In genomic region chr16:58339452-58339938, GRCh38 we compare ENCODE assay signal across 8 cellular contexts. TPM values are rescaled to one million over a fixed set of nuclear protein-coding genes. Genes with fewer than 3 reads are reported as not detected.
DNase-seq lines count a peak whose midpoint lies in the region; ATAC-seq and TF ChIP-seq lines count a peak whose summit lies in the region.
"Had no signal": no experiment of that assay in that cellular context is flagged by ENCODE, and none has a peak within 500 bp of the region (broad histone marks: within the 10 kb centered on the region; RNA-seq: fewer than 3 reads in every experiment).

No MANE protein-coding gene starts in this region.

- peaks cover 4% of the 10 kb centered on the region for H3K27me3 Mint-ChIP-seq in nephron (ENCODE audit: low read depth)

- TF ChIP-seq CTCF in dorsolateral prefrontal cortex (IDR thresholded peaks at IDR 0.05 in 54 of 56, conservative IDR thresholded peaks at IDR 0.05 in 2 of 56; ENCODE audit: low read depth in 1 of 56, partially characterized antibody in 56 of 56) = peak in 35 of 56 donors; percentile 10 to 42 (median 29)
- TF ChIP-seq CTCF in nephron (IDR thresholded peaks at IDR 0.05; ENCODE audit: unreplicated experiment in 3 of 3) = peak; percentile 20 to 24 (median 24)

- no peak for ATAC-seq in GM19397 (IDR thresholded peaks at IDR 0.05; ENCODE audit: unreplicated experiment)

- H3K27me3 ChIP-seq in dorsolateral prefrontal cortex = no peaks in the 10 kb centered on the region

- DNase-seq in EL = peak; percentile 31
- peak; percentile 63 for DNase-seq in M059J (ENCODE audit: low read depth)
- peak in 1 of 10 donors; percentile 30 for DNase-seq in dorsolateral prefrontal cortex
- DNase-seq in activated naive CD4-positive, alpha-beta T cell treated with anti-CD3 and anti-CD28 coated beads, Interleukin-2, amount 50 U/mL, for 16 hours = no peak
- DNase-seq in NCI-H345 treated with DMSO at 0.1 percent for 48 hours (lab: John Stamatoyannopoulos, UW; ENCODE audit: unreplicated experiment) = no peak
- DNase-seq: esophagus squamous epithelium had no signal

- no peak overlapping the region for H3K27ac Mint-ChIP-seq in nephron

- H3K27ac ChIP-seq in dorsolateral prefrontal cortex = no peak overlapping the region
- H3K27ac ChIP-seq: esophagus squamous epithelium had no signal

- H3K36me3 Mint-ChIP-seq in nephron (ENCODE audit: low read depth) = no peaks in the 10 kb centered on the region

- no peak overlapping the region for H3K4me3 ChIP-seq in dorsolateral prefrontal cortex
- H3K4me3 ChIP-seq: esophagus squamous epithelium had no signal

- intact Hi-C loops in dorsolateral prefrontal cortex (cut with DNase I) = loop anchor here (5.0 to 10.0 kb wide), 3 partner anchors 323 to 418 kb away; no protein-coding TSS in a partner anchor

- H3K9me3 Mint-ChIP-seq in nephron = no peaks in the 10 kb centered on the region

- H3K4me3 Mint-ChIP-seq in nephron = no peak overlapping the region

- H3K4me1 Mint-ChIP-seq in nephron = peaks cover 20% of the 10 kb centered on the region

RNA-seq across cellular contexts. Expression of gene PRSS54, which starts 44.7 kb away (rescaled TPM):
- total RNA-seq in M059J (2014; rRNA removed; shearing (Covaris generic)) = not detected in 2 replicates
- total RNA-seq in dorsolateral prefrontal cortex = under 1 TPM in 1 of 120 experiments, not detected in 119; 0.53 TPM
- total RNA-seq: esophagus squamous epithelium had no signal

RNA-seq across cellular contexts. Expression of gene GINS3, which starts 52.8 kb away (rescaled TPM):
- 26.3 and 27.1 TPM in 2 replicates for total RNA-seq in M059J (2014; rRNA removed; shearing (Covaris generic))
- 1 to 10 TPM; 1.6 to 9.8 (median 3.4) TPM for total RNA-seq in dorsolateral prefrontal cortex

Comparison
In these comparisons a context has a peak if more than half of its experiments do, and no peak if none do; other contexts are left out.
1. DNase-seq: peak in EL (single experiment) and M059J (single experiment); none in activated naive CD4-positive, alpha-beta T cell treated with anti-CD3 and anti-CD28 coated beads, Interleukin-2, amount 50 U/mL, for 16 hours (single experiment) and NCI-H345 treated with DMSO at 0.1 percent for 48 hours (single experiment).